ENCODE assay signal across 8 cellular contexts in genomic region chr7:149284343-149284742, GRCh38. TPM values are rescaled to one million over a fixed set of nuclear protein-coding genes. Genes with fewer than 3 reads are reported as not detected.
A peak's percentile ranks its signal among the peaks of the same experiment; 100 is the strongest.
DNase-seq lines count a peak whose midpoint lies in the region; ATAC-seq and TF ChIP-seq lines count a peak whose summit lies in the region.

No MANE protein-coding gene starts in this region.

- H3K9ac ChIP-seq in ES-I3 (ENCODE audit: low read depth, low read length): peak overlapping the region; percentile 65; the same call in 1 of the 2 replicates

- peaks cover 6% of the 10 kb centered on the region for H3K4me1 Mint-ChIP-seq in neural crest cell

- TF ChIP-seq CTCF in neural crest cell (conservative IDR thresholded peaks at IDR 0.05): no peak

- peaks cover 7% of the 10 kb centered on the region for H3K36me3 Mint-ChIP-seq in neural crest cell (ENCODE audit: low read depth)

- H3K4me3 Mint-ChIP-seq in neural crest cell: peak overlapping the region; percentile 79

- no peak overlapping the region for H3K27ac Mint-ChIP-seq in neural crest cell (ENCODE audit: unreplicated experiment)

- H3K4me1 ChIP-seq in ES-I3 (ENCODE audit: insufficient read depth, low read length): no peaks in the 10 kb centered on the region

- peaks cover 7% of the 10 kb centered on the region for H3K27me3 Mint-ChIP-seq in neural crest cell (ENCODE audit: low read depth)

- no peaks in the 10 kb centered on the region; the same call in 1 of the 2 replicates for H3K36me3 ChIP-seq in ES-I3 (ENCODE audit: insufficient read depth, low read length)

- DNase-seq in NCI-H146 (lab: John Stamatoyannopoulos, UW) (peak; percentile 34), neural crest cell (ENCODE audit: low read depth, low spot score) (no peak), ureter (ENCODE audit: low spot score) (no peak), ACHN (no peak), GM19238 (ENCODE audit: insufficient read length, low spot score) (no peak)
- DNase-seq in activated effector memory CD4-positive, alpha-beta T cell treated with Interleukin-2 at 50 U/mL for 16 hours: peak; percentile 48

- H3K9me3 Mint-ChIP-seq in neural crest cell: no peaks in the 10 kb centered on the region

- no peaks in the 10 kb centered on the region for H3K9me3 ChIP-seq in ES-I3 (ENCODE audit: control insufficient read depth, insufficient read depth, low read length)

- in situ Hi-C loops in ACHN (cut with HindIII; ENCODE audit: low pct_ligation_motif_present, low pct_unique_long_range_greater_than_20kb, low sequenced_read_pairs): no loop called here

- ATAC-seq in GM18498 (IDR thresholded peaks at IDR 0.05; ENCODE audit: unreplicated experiment): no peak

RNA-seq across cellular contexts. Expression of gene ZNF783, which starts 22.3 kb away (rescaled TPM):
- total RNA-seq in neural crest cell: 15.3 and 18.0 TPM in 2 replicates
- 30.0 TPM for total RNA-seq in ureter

RNA-seq across cellular contexts. Expression of gene ZNF212, which starts 44.9 kb away (rescaled TPM):
- total RNA-seq in neural crest cell (15.8 and 15.9 TPM in 2 replicates), ureter (11.2 TPM)

Comparison
In these comparisons a context has a peak if more than half of its experiments do, and no peak if none do; other contexts are left out.
1. DNase-seq: peak in NCI-H146 (single experiment) and activated effector memory CD4-positive, alpha-beta T cell treated with Interleukin-2 at 50 U/mL for 16 hours (single experiment); none in neural crest cell (single experiment), ureter (single experiment), ACHN (single experiment) and GM19238 (single experiment).